15 cellular contexts compared by ENCODE assay signal in the genomic region with DNA sequence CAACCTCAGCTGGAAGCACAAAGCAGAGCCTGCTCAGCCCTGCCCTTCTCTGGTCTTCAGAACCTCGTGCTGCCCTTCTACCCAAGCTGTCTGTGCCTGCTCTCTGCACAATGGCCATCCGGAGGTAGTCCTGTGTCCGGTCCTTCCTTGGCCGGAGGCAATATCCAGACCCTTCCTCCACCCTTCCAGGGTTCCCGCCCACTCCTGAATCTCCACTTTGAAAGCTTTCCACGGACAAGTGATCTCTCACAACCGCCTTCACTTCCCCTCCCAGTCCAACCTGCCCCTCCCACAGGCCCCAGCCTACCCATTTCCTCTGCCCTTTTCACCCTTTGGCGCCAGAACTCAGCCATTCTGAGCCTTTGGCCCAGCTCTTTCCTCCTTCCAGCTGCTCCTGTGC.
DNase-seq lines count a peak whose midpoint lies in the region; ATAC-seq, FAIRE-seq and TF ChIP-seq lines count a peak whose summit lies in the region.
"Had no signal": no experiment of that assay in that cellular context is flagged by ENCODE, and none has a peak within 500 bp of the region (broad histone marks: within the 10 kb centered on the region; RNA-seq: fewer than 3 reads in every experiment).

No MANE protein-coding gene starts in this region.

- no peak overlapping the region for H3K9ac ChIP-seq in HepG2 (ENCODE audit: insufficient read depth, low read depth, low read length)

- no peak overlapping the region for H3K27ac Mint-ChIP-seq in activated CD8-positive, alpha-beta T cell treated with anti-CD3 and anti-CD28 coated beads for 36 hours
- H3K27ac Mint-ChIP-seq in activated CD8-positive, alpha-beta T cell treated with anti-CD3 and anti-CD28 coated beads, Interleukin-2, amount 10 ng/mL, durations not matched to agents 7 days and 5 days: no peak overlapping the region
- peak overlapping the region; percentile 65 for H3K27ac Mint-ChIP-seq in activated CD4-positive, alpha-beta memory T cell treated with anti-CD3 and anti-CD28 coated beads, Interleukin-2, amount 10 ng/mL, durations not matched to agents 7 days and 5 days

- H2AFZ ChIP-seq in HepG2 (ENCODE audit: low read length): no peak overlapping the region

- no peak for TF ChIP-seq EP300 in HepG2 (IDR thresholded peaks at IDR 0.05; ENCODE audit: low read depth in 2 of 2, low read length in 2 of 2)
- TF ChIP-seq EP300 in HepG2 (CRISPR knock-in tag; IDR thresholded peaks at IDR 0.05; ENCODE audit: borderline replicate concordance): no peak

- POLR2A ChIA-PET in activated CD8-positive, alpha-beta T cell treated with anti-CD3 and anti-CD28 coated beads for 36 hours (lab: Charles Lee): no interaction called here
- POLR2A ChIA-PET in activated CD8-positive, alpha-beta T cell treated with anti-CD3 and anti-CD28 coated beads, Interleukin-2, amount 10 ng/mL, durations not matched to agents 7 days and 5 days (lab: Charles Lee): no interaction called here
- POLR2A ChIA-PET in activated CD4-positive, alpha-beta memory T cell treated with anti-CD3 and anti-CD28 coated beads, Interleukin-2, amount 10 ng/mL, durations not matched to agents 7 days and 5 days (lab: Charles Lee): interaction anchor here (1.1 to 1.4 kb wide), 2 partner anchors 11 to 56 kb away, joined by 3 to 4 read pairs; no protein-coding TSS in a partner anchor
- POLR2A ChIA-PET in HepG2 (lab: Yijun Ruan, JAX): interaction anchor here (1.5 kb wide), 1 partner anchor 13 kb away, joined by 6 read pairs; no protein-coding TSS in a partner anchor

- no peak for TF ChIP-seq RAD21 in HepG2 (CRISPR knock-in tag; IDR thresholded peaks at IDR 0.05)

- H3K9me3 Mint-ChIP-seq in activated CD8-positive, alpha-beta T cell treated with anti-CD3 and anti-CD28 coated beads for 36 hours: no peaks in the 10 kb centered on the region
- no peaks in the 10 kb centered on the region for H3K9me3 Mint-ChIP-seq in activated CD8-positive, alpha-beta T cell treated with anti-CD3 and anti-CD28 coated beads, Interleukin-2, amount 10 ng/mL, durations not matched to agents 7 days and 5 days (ENCODE audit: insufficient read depth)
- no peaks in the 10 kb centered on the region for H3K9me3 Mint-ChIP-seq in activated CD4-positive, alpha-beta memory T cell treated with anti-CD3 and anti-CD28 coated beads, Interleukin-2, amount 10 ng/mL, durations not matched to agents 7 days and 5 days
- H3K9me3 Mint-ChIP-seq: activated T-cell treated with anti-CD3 and anti-CD28 coated beads, Interleukin-2, amount 50 U/mL, for 4 hours had no signal

- in situ Hi-C loops in HepG2 (cut with HindIII; ENCODE audit: extremely low pct_ligation_motif_present, low pct_unique_long_range_greater_than_20kb): no loop called here

- no peak for TF ChIP-seq POLR2A in HepG2 (IDR thresholded peaks at IDR 0.05; ENCODE audit: insufficient read depth in 1 of 2, low read depth in 2 of 2, low read length in 2 of 2)

- H3K4me3 ChIP-seq in HepG2 (replicated peaks in 1 of 3; ENCODE audit: insufficient read depth in 1 of 3, low read depth in 2 of 3, low read length in 3 of 3) (peak overlapping the region in 2 of 3 experiments; percentile 4 to 5; a peak in 1 of 6 replicates), upper lobe of right lung (no peak overlapping the region)
- H3K4me3 ChIP-seq: thyroid gland had no signal

- H3K36me3 ChIP-seq in HepG2 (replicated peaks in 1 of 2; ENCODE audit: control insufficient read depth in 1 of 2, insufficient read depth in 2 of 2, low read length in 2 of 2): no peaks in the 10 kb centered on the region
- H3K36me3 ChIP-seq in upper lobe of right lung: no peaks in the 10 kb centered on the region
- H3K36me3 ChIP-seq: thyroid gland had no signal

- peak; percentile 12 for DNase-seq in activated CD8-positive, alpha-beta T cell treated with anti-CD3 and anti-CD28 coated beads for 36 hours
- DNase-seq in activated CD8-positive, alpha-beta T cell treated with anti-CD3 and anti-CD28 coated beads, Interleukin-2, amount 10 ng/mL, durations not matched to agents 7 days and 5 days: no peak
- DNase-seq in activated CD4-positive, alpha-beta memory T cell treated with anti-CD3 and anti-CD28 coated beads, Interleukin-2, amount 10 ng/mL, durations not matched to agents 7 days and 5 days: peak; percentile 50
- DNase-seq in HepG2 (ENCODE audit: low spot score): no peak
- no peak for DNase-seq in upper lobe of right lung
- DNase-seq in NCI-H2081 treated with DMSO at 0.1 percent for 48 hours (lab: John Stamatoyannopoulos, UW): no peak
- DNase-seq in NCI-H1048 (lab: John Stamatoyannopoulos, UW): no peak
- no peak for DNase-seq in NCI-H510A (lab: John Stamatoyannopoulos, UW)
- DNase-seq: ACHN; activated T-cell treated with anti-CD3 and anti-CD28 coated beads, Interleukin-2, amount 50 U/mL, for 4 hours; DMS153; NCI-H2107; OCI-M1; thyroid gland had no signal

- no peaks in the 10 kb centered on the region for H4K20me1 ChIP-seq in HepG2 (ENCODE audit: insufficient read depth, low read length)

- TF ChIP-seq CTCF in activated CD8-positive, alpha-beta T cell treated with anti-CD3 and anti-CD28 coated beads for 36 hours (IDR thresholded peaks at IDR 0.05): no peak
- no peak for TF ChIP-seq CTCF in HepG2 (CRISPR knock-in tag; IDR thresholded peaks at IDR 0.05)
- no peak for TF ChIP-seq CTCF in upper lobe of right lung (IDR thresholded peaks at IDR 0.05)

- H3K27ac ChIP-seq in HepG2 (ENCODE audit: extremely low read length, insufficient read depth, low read length) (peak overlapping the region; percentile 53), upper lobe of right lung (peak overlapping the region; percentile 36)

- CTCF ChIA-PET in activated CD8-positive, alpha-beta T cell treated with anti-CD3 and anti-CD28 coated beads for 36 hours (lab: Charles Lee): interaction anchor here (1.1 kb wide), 1 partner anchor 12 kb away, joined by 4 read pairs; no protein-coding TSS in a partner anchor
- CTCF ChIA-PET in activated CD8-positive, alpha-beta T cell treated with anti-CD3 and anti-CD28 coated beads, Interleukin-2, amount 10 ng/mL, durations not matched to agents 7 days and 5 days (lab: Charles Lee): no interaction called here
- CTCF ChIA-PET in activated CD4-positive, alpha-beta memory T cell treated with anti-CD3 and anti-CD28 coated beads, Interleukin-2, amount 10 ng/mL, durations not matched to agents 7 days and 5 days (lab: Charles Lee): no interaction called here
- CTCF ChIA-PET in HepG2 (lab: Yijun Ruan, JAX; ENCODE audit: low intra/inter-chr PET ratio, low total read pairs): no interaction called here

- WGBS in HepG2 (ENCODE audit: low lambda C conversion rate): 3% methylated on average over 4 of the region's 8 CpGs

- H3K4me1 Mint-ChIP-seq in activated CD8-positive, alpha-beta T cell treated with anti-CD3 and anti-CD28 coated beads for 36 hours (ENCODE audit: low read depth): peaks cover 4% of the 10 kb centered on the region
- peaks cover 7% of the 10 kb centered on the region for H3K4me1 Mint-ChIP-seq in activated CD8-positive, alpha-beta T cell treated with anti-CD3 and anti-CD28 coated beads, Interleukin-2, amount 10 ng/mL, durations not matched to agents 7 days and 5 days (ENCODE audit: low read depth)
- peaks cover 27% of the 10 kb centered on the region for H3K4me1 Mint-ChIP-seq in activated CD4-positive, alpha-beta memory T cell treated with anti-CD3 and anti-CD28 coated beads, Interleukin-2, amount 10 ng/mL, durations not matched to agents 7 days and 5 days

- H3K4me1 ChIP-seq in HepG2 (ENCODE audit: insufficient read depth, low read length): peaks cover 70% of the 10 kb centered on the region
- peaks cover 23% of the 10 kb centered on the region for H3K4me1 ChIP-seq in upper lobe of right lung

- H3K36me3 Mint-ChIP-seq in activated CD8-positive, alpha-beta T cell treated with anti-CD3 and anti-CD28 coated beads for 36 hours (ENCODE audit: low read depth): no peaks in the 10 kb centered on the region
- H3K36me3 Mint-ChIP-seq in activated CD8-positive, alpha-beta T cell treated with anti-CD3 and anti-CD28 coated beads, Interleukin-2, amount 10 ng/mL, durations not matched to agents 7 days and 5 days (ENCODE audit: low read depth): no peaks in the 10 kb centered on the region
- no peaks in the 10 kb centered on the region for H3K36me3 Mint-ChIP-seq in activated CD4-positive, alpha-beta memory T cell treated with anti-CD3 and anti-CD28 coated beads, Interleukin-2, amount 10 ng/mL, durations not matched to agents 7 days and 5 days (ENCODE audit: low read depth)

- H3K27me3 Mint-ChIP-seq in activated CD8-positive, alpha-beta T cell treated with anti-CD3 and anti-CD28 coated beads for 36 hours: peaks cover 15% of the 10 kb centered on the region
- H3K27me3 Mint-ChIP-seq in activated CD8-positive, alpha-beta T cell treated with anti-CD3 and anti-CD28 coated beads, Interleukin-2, amount 10 ng/mL, durations not matched to agents 7 days and 5 days (ENCODE audit: low read depth): peaks cover 40% of the 10 kb centered on the region
- peaks cover 46% of the 10 kb centered on the region for H3K27me3 Mint-ChIP-seq in activated CD4-positive, alpha-beta memory T cell treated with anti-CD3 and anti-CD28 coated beads, Interleukin-2, amount 10 ng/mL, durations not matched to agents 7 days and 5 days

- peak overlapping the region; percentile 65 for H3K4me2 ChIP-seq in HepG2 (ENCODE audit: low read depth, low read length)

- no TSS peak for BruUV-seq in HepG2 (replicated peaks; lab: Mats Ljungman, UMichigan)

- no peaks in the 10 kb centered on the region for H3K9me3 ChIP-seq in HepG2 (ENCODE audit: low read length)
- no peaks in the 10 kb centered on the region for H3K9me3 ChIP-seq in upper lobe of right lung
- H3K9me3 ChIP-seq: thyroid gland had no signal

- H3K27me3 ChIP-seq in HepG2 (ENCODE audit: control insufficient read depth in 1 of 2, insufficient read depth in 2 of 2, low read length in 2 of 2) (peaks cover 0 to 21% of the 10 kb centered on the region in 2 experiments; a peak in 2 of 5 replicates), upper lobe of right lung (no peaks in the 10 kb centered on the region)
- H3K27me3 ChIP-seq: thyroid gland had no signal

- H3K4me3 Mint-ChIP-seq in activated CD8-positive, alpha-beta T cell treated with anti-CD3 and anti-CD28 coated beads for 36 hours: no peak overlapping the region
- H3K4me3 Mint-ChIP-seq in activated CD8-positive, alpha-beta T cell treated with anti-CD3 and anti-CD28 coated beads, Interleukin-2, amount 10 ng/mL, durations not matched to agents 7 days and 5 days: no peak overlapping the region
- H3K4me3 Mint-ChIP-seq in activated CD4-positive, alpha-beta memory T cell treated with anti-CD3 and anti-CD28 coated beads, Interleukin-2, amount 10 ng/mL, durations not matched to agents 7 days and 5 days: no peak overlapping the region
- H3K4me3 Mint-ChIP-seq: activated T-cell treated with anti-CD3 and anti-CD28 coated beads, Interleukin-2, amount 50 U/mL, for 4 hours had no signal

- no peaks in the 10 kb centered on the region for H3K79me2 ChIP-seq in HepG2 (ENCODE audit: insufficient read depth, low read length)

- ATAC-seq in activated CD8-positive, alpha-beta T cell treated with anti-CD3 and anti-CD28 coated beads for 36 hours: no peak
- no peak for ATAC-seq in activated CD8-positive, alpha-beta T cell treated with anti-CD3 and anti-CD28 coated beads, Interleukin-2, amount 10 ng/mL, durations not matched to agents 7 days and 5 days
- ATAC-seq in HepG2 (peak; percentile 49), upper lobe of right lung (peak; percentile 81)
- ATAC-seq: activated T-cell treated with anti-CD3 and anti-CD28 coated beads, Interleukin-2, amount 50 U/mL, for 4 hours had no signal

- no peak for FAIRE-seq in HepG2 (lab: Jason Lieb, UNC)
- FAIRE-seq: endothelial cell of umbilical vein had no signal

- intact Hi-C loops in activated CD8-positive, alpha-beta T cell treated with anti-CD3 and anti-CD28 coated beads for 36 hours (cut with micrococcal nuclease): no loop called here
- intact Hi-C loops in HepG2 (cut with micrococcal nuclease; ENCODE audit: unreplicated experiment): no loop called here
- intact Hi-C loops in upper lobe of right lung (cut with DNase I): no loop called here

Comparison
In these comparisons a context has a peak if more than half of its experiments do, and no peak if none do; other contexts are left out.
1. DNase-seq: peak in activated CD8-positive, alpha-beta T cell treated with anti-CD3 and anti-CD28 coated beads for 36 hours (single experiment) and activated CD4-positive, alpha-beta memory T cell treated with anti-CD3 and anti-CD28 coated beads, Interleukin-2, amount 10 ng/mL, durations not matched to agents 7 days and 5 days (single experiment); none in activated CD8-positive, alpha-beta T cell treated with anti-CD3 and anti-CD28 coated beads, Interleukin-2, amount 10 ng/mL, durations not matched to agents 7 days and 5 days (single experiment), HepG2 (single experiment), upper lobe of right lung (single experiment), NCI-H2081 treated with DMSO at 0.1 percent for 48 hours (single experiment), NCI-H1048 (single experiment) and NCI-H510A (single experiment).
2. ATAC-seq: peak in HepG2 (single experiment) and upper lobe of right lung (single experiment); none in activated CD8-positive, alpha-beta T cell treated with anti-CD3 and anti-CD28 coated beads for 36 hours (single experiment) and activated CD8-positive, alpha-beta T cell treated with anti-CD3 and anti-CD28 coated beads, Interleukin-2, amount 10 ng/mL, durations not matched to agents 7 days and 5 days (single experiment).
3. POLR2A ChIA-PET loops: an anchor here in activated CD4-positive, alpha-beta memory T cell treated with anti-CD3 and anti-CD28 coated beads, Interleukin-2, amount 10 ng/mL, durations not matched to agents 7 days and 5 days (1.1 to 1.4 kb wide) and HepG2 (1.5 kb wide); none called in activated CD8-positive, alpha-beta T cell treated with anti-CD3 and anti-CD28 coated beads for 36 hours and activated CD8-positive, alpha-beta T cell treated with anti-CD3 and anti-CD28 coated beads, Interleukin-2, amount 10 ng/mL, durations not matched to agents 7 days and 5 days.